ENCODE assay signal across 31 cellular contexts in genomic region chrX:142095816-142096215, GRCh38.
"Had no signal": no experiment of that assay in that cellular context is flagged by ENCODE, and none has a peak within 500 bp of the region (broad histone marks: within the 10 kb centered on the region; RNA-seq: fewer than 3 reads in every experiment).

No MANE protein-coding gene starts in this region.

- H3K27ac ChIP-seq: ascending aorta, colonic mucosa, epithelial cell of prostate, esophagus squamous epithelium, gastroesophageal sphincter, lower lobe of right lung, neural progenitor cell, parathyroid adenoma, psoas muscle, right atrium auricular region, stomach, suprapubic skin, tibial artery had no signal

- DNase-seq: activated CD4-positive, alpha-beta T cell treated with anti-CD3 and anti-CD28 coated beads for 4 hours; activated CD4-positive, alpha-beta T cell treated with anti-CD3 and anti-CD28 coated beads, Interleukin-2, amount 50 U/mL, for 4 hours; activated CD8-positive, alpha-beta memory T cell treated with anti-CD3 and anti-CD28 coated beads for 24 hours; activated effector memory CD4-positive, alpha-beta T cell treated with Interleukin-2 at 50 U/mL for 16 hours; activated naive CD4-positive, alpha-beta T cell treated with Interleukin-2 at 50 U/mL for 16 hours; colonic mucosa; effector CD8-positive, alpha-beta T cell; esophagus squamous epithelium; head of caudate nucleus; immature natural killer cell; lower lobe of right lung; mesenchymal stem cell; naive thymus-derived CD8-positive, alpha-beta T cell; occipital lobe; psoas muscle; stimulated activated CD4-positive, alpha-beta T cell treated with anti-CD3 and anti-CD28 coated beads, Interleukin-1b, Interleukin-23, amount 100 ng/mL, for 48 hours; stimulated activated CD4-positive, alpha-beta T cell treated with anti-CD3 and anti-CD28 coated beads, Interleukin-4, amount 100 ng/mL, for 4 hours; stimulated activated naive B cell treated with anti-CD40 and anti-IgM and Interleukin-4, amounts not matched to agents 10 μg/mL and 1 μg/mL and 100 μg/mL, for 72 hours; stomach; T-helper 1 cell; tibial artery had no signal

- H3K4me2 ChIP-seq: neural progenitor cell, smooth muscle cell had no signal

- FAIRE-seq: bronchial epithelial cell, endometrium had no signal

- H3K9me3 ChIP-seq: ascending aorta, colonic mucosa, esophagus squamous epithelium, gastroesophageal sphincter, lower lobe of right lung, psoas muscle, right atrium auricular region, stomach, suprapubic skin, tibial artery had no signal

- H3K4me1 ChIP-seq: ascending aorta, colonic mucosa, esophagus squamous epithelium, gastroesophageal sphincter, lower lobe of right lung, neural progenitor cell, parathyroid adenoma, psoas muscle, right atrium auricular region, stomach, suprapubic skin, tibial artery had no signal

- H3K36me3 ChIP-seq: ascending aorta, colonic mucosa, esophagus squamous epithelium, gastroesophageal sphincter, lower lobe of right lung, neural progenitor cell, right atrium auricular region, stomach, suprapubic skin, tibial artery had no signal

- ATAC-seq: gastroesophageal sphincter; lower lobe of right lung; naive thymus-derived CD8-positive, alpha-beta T cell; psoas muscle; stimulated activated naive B cell treated with anti-CD40 and anti-IgM and Interleukin-4, amounts not matched to agents 10 μg/mL and 1 μg/mL and 100 μg/mL, for 72 hours had no signal

- H3K4me3 ChIP-seq: ascending aorta, colonic mucosa, esophagus squamous epithelium, gastroesophageal sphincter, lower lobe of right lung, neural progenitor cell, psoas muscle, right atrium auricular region, smooth muscle cell, stomach, suprapubic skin, tibial artery had no signal

- H3K27me3 ChIP-seq: ascending aorta, colonic mucosa, esophagus squamous epithelium, gastroesophageal sphincter, neural progenitor cell, right atrium auricular region, stomach, suprapubic skin, tibial artery had no signal
